Comparison of ENCODE assay signal across 9 cellular contexts in the genomic region with DNA sequence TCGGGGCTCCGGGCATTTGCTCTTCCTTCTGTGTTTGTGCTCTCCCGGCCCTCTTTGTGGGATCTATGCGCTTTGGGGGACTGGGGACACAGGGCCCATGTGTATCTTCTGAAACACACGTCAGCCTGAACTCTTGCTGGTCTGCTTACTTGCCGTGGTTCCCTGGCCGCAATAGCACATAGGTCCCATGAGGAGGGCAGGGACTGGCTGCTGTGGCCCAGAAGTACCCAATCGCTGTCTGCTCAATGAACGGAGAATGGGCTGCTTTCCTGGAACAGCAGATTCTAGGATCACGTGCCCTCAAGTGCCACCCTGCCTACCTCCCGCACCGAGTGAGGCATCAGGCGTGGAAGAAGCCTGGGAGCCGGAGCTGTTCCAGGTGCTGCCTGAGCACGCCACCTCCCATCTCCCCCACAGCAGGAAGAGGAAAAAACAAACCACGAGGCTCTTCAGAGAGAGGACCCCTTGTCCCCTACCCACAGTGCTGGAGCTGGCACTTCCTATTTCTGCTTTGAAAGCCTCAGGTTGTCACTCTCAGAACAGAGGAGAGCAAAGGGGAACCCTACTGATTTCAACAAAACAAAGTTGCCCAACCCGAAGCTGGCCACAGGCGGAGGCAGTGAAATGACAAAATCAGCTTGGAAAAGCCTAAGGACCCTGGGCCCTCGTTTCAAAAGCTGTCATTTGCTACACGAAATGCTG. TPM values are rescaled to one million over a fixed set of nuclear protein-coding genes. Genes with fewer than 3 reads are reported as not detected.
DNase-seq lines count a peak whose midpoint lies in the region; ATAC-seq and TF ChIP-seq lines count a peak whose summit lies in the region.
"Had no signal": no experiment of that assay in that cellular context is flagged by ENCODE, and none has a peak within 500 bp of the region (broad histone marks: within the 10 kb centered on the region; RNA-seq: fewer than 3 reads in every experiment).

No MANE protein-coding gene starts in this region.

- peak overlapping the region in 1 of 12 donors; percentile 28 for H3K4me3 ChIP-seq in heart left ventricle
- H3K4me3 ChIP-seq in left lung: peak overlapping the region in 1 of 2 donors; percentile 29
- peak overlapping the region in 1 of 4 donors; percentile 12 for H3K4me3 ChIP-seq in tibial nerve

- no peak for TF ChIP-seq POLR2A in heart left ventricle (IDR thresholded peaks at IDR 0.05)
- no peak for TF ChIP-seq POLR2A in tibial nerve (IDR thresholded peaks at IDR 0.05)

- H3K36me3 Mint-ChIP-seq in activated CD8-positive, alpha-beta memory T cell treated with anti-CD3 and anti-CD28 coated beads, Interleukin-2, amount 10 ng/mL, durations not matched to agents 7 days and 5 days: peaks cover 15% of the 10 kb centered on the region

- peak in 1 of 2 donors; percentile 27 for TF ChIP-seq EP300 in tibial nerve (IDR thresholded peaks at IDR 0.05)

- CTCF ChIA-PET in activated CD8-positive, alpha-beta memory T cell treated with anti-CD3 and anti-CD28 coated beads, Interleukin-2, amount 10 ng/mL, durations not matched to agents 7 days and 5 days (lab: Charles Lee): interaction anchor here (1.7 kb wide), 1 partner anchor 170 kb away, joined by 8 read pairs; no protein-coding TSS in a partner anchor

- H3K4me1 ChIP-seq in heart left ventricle (peaks cover 0 to 58% (median 14%) of the 10 kb centered on the region in 12 donors), left lung (peaks cover 0 to 49% of the 10 kb centered on the region in 2 donors), tibial nerve (peaks cover 0 to 42% (median 6%) of the 10 kb centered on the region in 4 donors)

- H3K4me3 Mint-ChIP-seq in activated CD8-positive, alpha-beta memory T cell treated with anti-CD3 and anti-CD28 coated beads, Interleukin-2, amount 10 ng/mL, durations not matched to agents 7 days and 5 days: peak overlapping the region; percentile 71

- DNase-seq in heart left ventricle: peak in 1 of 5 donors; percentile 35
- no peak for DNase-seq in cardiac septum (ENCODE audit: low spot score)
- DNase-seq in activated CD8-positive, alpha-beta memory T cell treated with anti-CD3 and anti-CD28 coated beads, Interleukin-2, amount 10 ng/mL, durations not matched to agents 7 days and 5 days: peak; percentile 59
- peak; percentile 62 to 80 for DNase-seq in left lung
- DNase-seq in tibial nerve (ENCODE audit: low spot score in 2 of 2): no peak
- DNase-seq in SK-N-DZ (ENCODE audit: low spot score): no peak

- peaks cover 0 to 13% (median 0%) of the 10 kb centered on the region in 12 donors for H3K9me3 ChIP-seq in heart left ventricle
- no peaks in the 10 kb centered on the region for H3K9me3 ChIP-seq in left lung
- no peaks in the 10 kb centered on the region for H3K9me3 ChIP-seq in tibial nerve

- H3K27me3 ChIP-seq in heart left ventricle (peaks cover 0 to 4% (median 0%) of the 10 kb centered on the region in 9 donors), left lung (no peaks in the 10 kb centered on the region), tibial nerve (no peaks in the 10 kb centered on the region)

- no peak for TF ChIP-seq CTCF in heart left ventricle (IDR thresholded peaks at IDR 0.05)
- no peak for TF ChIP-seq CTCF in left lung (IDR thresholded peaks at IDR 0.05)
- TF ChIP-seq CTCF in tibial nerve (IDR thresholded peaks at IDR 0.05): no peak

- H3K36me3 ChIP-seq in heart left ventricle: peaks cover 0 to 7% (median 0%) of the 10 kb centered on the region in 9 donors
- H3K36me3 ChIP-seq in left lung: no peaks in the 10 kb centered on the region
- no peaks in the 10 kb centered on the region for H3K36me3 ChIP-seq in tibial nerve

- intact Hi-C loops in heart left ventricle (cut with DNase I) (no loop called here), cardiac septum (cut with DNase I) (no loop called here), left lung (cut with DNase I) (no loop called here)

- peaks cover 59% of the 10 kb centered on the region for H3K4me1 Mint-ChIP-seq in activated CD8-positive, alpha-beta memory T cell treated with anti-CD3 and anti-CD28 coated beads, Interleukin-2, amount 10 ng/mL, durations not matched to agents 7 days and 5 days

- ATAC-seq in heart left ventricle (no peak), left lung (peak; percentile 6), HG03025 (IDR thresholded peaks at IDR 0.05; ENCODE audit: low FRiP score, unreplicated experiment) (no peak), HG03378 (IDR thresholded peaks at IDR 0.05; ENCODE audit: unreplicated experiment) (no peak)
- no peak for ATAC-seq in activated CD8-positive, alpha-beta memory T cell treated with anti-CD3 and anti-CD28 coated beads, Interleukin-2, amount 10 ng/mL, durations not matched to agents 7 days and 5 days

- H3K27ac ChIP-seq in heart left ventricle: peak overlapping the region in 9 of 12 donors; percentile 19 to 88 (median 68)
- peak overlapping the region; percentile 67 to 92 for H3K27ac ChIP-seq in left lung
- peak overlapping the region; percentile 45 to 88 (median 77) for H3K27ac ChIP-seq in tibial nerve

- WGBS in heart left ventricle, 4 donors: 77 to 81% (median 79%) methylated on average over 17 to 20 of the region's 20 CpGs
- WGBS in tibial nerve, 2 donors: 73 to 75% methylated on average over 19 to 20 of the region's 20 CpGs

- no peaks in the 10 kb centered on the region for H3K9me3 Mint-ChIP-seq in activated CD8-positive, alpha-beta memory T cell treated with anti-CD3 and anti-CD28 coated beads, Interleukin-2, amount 10 ng/mL, durations not matched to agents 7 days and 5 days (ENCODE audit: low read depth)

- H3K27ac Mint-ChIP-seq in activated CD8-positive, alpha-beta memory T cell treated with anti-CD3 and anti-CD28 coated beads, Interleukin-2, amount 10 ng/mL, durations not matched to agents 7 days and 5 days: peak overlapping the region; percentile 92

- H3K27me3 Mint-ChIP-seq in activated CD8-positive, alpha-beta memory T cell treated with anti-CD3 and anti-CD28 coated beads, Interleukin-2, amount 10 ng/mL, durations not matched to agents 7 days and 5 days: no peaks in the 10 kb centered on the region

RNA-seq across cellular contexts. Expression of a gene that starts 3.8 kb away (rescaled TPM):
- 10 to 100 TPM in 5 of 9 donors, 1 to 10 TPM in 4; 7.2 to 41.3 (median 11.2) TPM for total RNA-seq in heart left ventricle
- 10 to 100 TPM in 1 of 2 donors, 1 to 10 TPM in 1; 5.9 to 20.5 TPM for polyA plus RNA-seq in heart left ventricle
- 14.6 TPM for total RNA-seq in cardiac septum
- 100 to 1,000 TPM; 116 to 117 TPM for total RNA-seq in activated CD8-positive, alpha-beta memory T cell treated with anti-CD3 and anti-CD28 coated beads, Interleukin-2, amount 10 ng/mL, durations not matched to agents 7 days and 5 days
- total RNA-seq in left lung: 100 to 1,000 TPM in 1 of 2 donors, 10 to 100 TPM in 1; 66.8 to 109 TPM
- 10 to 100 TPM; 30.6 to 89.7 (median 41.8) TPM for total RNA-seq in tibial nerve
- polyA plus RNA-seq in SK-N-DZ (2014; cell fraction: cytosol; rRNA removed): 43.2 and 44.9 TPM in 2 replicates
- polyA plus RNA-seq in SK-N-DZ (2014; cell fraction: nucleus; rRNA removed): 38.1 and 64.1 TPM in 2 replicates

RNA-seq across cellular contexts. Expression of a gene that starts 4.5 kb away (rescaled TPM):
- total RNA-seq in heart left ventricle (10 to 100 TPM in 8 of 9 donors, 1 to 10 TPM in 1; 7.1 to 25.4 (median 15.3) TPM), cardiac septum (18.9 TPM), left lung (10 to 100 TPM; 28.1 to 52.5 TPM), tibial nerve (10 to 100 TPM; 14.2 to 43.1 (median 29.0) TPM)
- polyA plus RNA-seq in heart left ventricle: 10 to 100 TPM; 13.0 to 29.4 TPM
- total RNA-seq in activated CD8-positive, alpha-beta memory T cell treated with anti-CD3 and anti-CD28 coated beads, Interleukin-2, amount 10 ng/mL, durations not matched to agents 7 days and 5 days: 10 to 100 TPM; 53.0 to 58.1 TPM
- polyA plus RNA-seq in SK-N-DZ (2014; cell fraction: cytosol; rRNA removed): 18.5 and 33.3 TPM in 2 replicates
- polyA plus RNA-seq in SK-N-DZ (2014; cell fraction: nucleus; rRNA removed): 34.1 and 38.3 TPM in 2 replicates

RNA-seq across cellular contexts. Expression of a gene that starts 26.8 kb away (rescaled TPM):
- total RNA-seq in heart left ventricle: 10 to 100 TPM; 36.2 to 82.6 (median 48.6) TPM
- polyA plus RNA-seq in heart left ventricle: 10 to 100 TPM; 66.1 to 72.2 TPM
- 53.1 TPM for total RNA-seq in cardiac septum
- 10 to 100 TPM; 21.5 to 31.7 TPM for total RNA-seq in activated CD8-positive, alpha-beta memory T cell treated with anti-CD3 and anti-CD28 coated beads, Interleukin-2, amount 10 ng/mL, durations not matched to agents 7 days and 5 days
- 10 to 100 TPM; 35.3 to 43.6 TPM for total RNA-seq in left lung
- total RNA-seq in tibial nerve: 10 to 100 TPM; 40.9 to 76.5 (median 55.7) TPM
- polyA plus RNA-seq in SK-N-DZ (2014; cell fraction: cytosol; rRNA removed): 17.0 and 21.0 TPM in 2 replicates
- polyA plus RNA-seq in SK-N-DZ (2014; cell fraction: nucleus; rRNA removed): 31.3 and 33.7 TPM in 2 replicates

RNA-seq across cellular contexts. Expression of a gene that starts 42.1 kb away (rescaled TPM):
- total RNA-seq in heart left ventricle (not detected), cardiac septum (not detected), left lung (not detected), tibial nerve (not detected)
- polyA plus RNA-seq in heart left ventricle: not detected
- not detected for total RNA-seq in activated CD8-positive, alpha-beta memory T cell treated with anti-CD3 and anti-CD28 coated beads, Interleukin-2, amount 10 ng/mL, durations not matched to agents 7 days and 5 days
- not detected in 2 replicates for polyA plus RNA-seq in SK-N-DZ (2014; cell fraction: cytosol; rRNA removed)
- 0.73 TPM in 1 of 2 replicates, not detected in the other for polyA plus RNA-seq in SK-N-DZ (2014; cell fraction: nucleus; rRNA removed)
- total RNA-seq: Daoy had no signal

RNA-seq across cellular contexts. Expression of a gene that starts 52.4 kb away (rescaled TPM):
- total RNA-seq in heart left ventricle: 10 to 100 TPM in 8 of 9 donors, 1 to 10 TPM in 1; 8.3 to 33.3 (median 15.5) TPM
- 10 to 100 TPM; 12.2 to 50.6 TPM for polyA plus RNA-seq in heart left ventricle
- total RNA-seq in cardiac septum: 13.8 TPM
- 10 to 100 TPM; 24.3 to 24.9 TPM for total RNA-seq in activated CD8-positive, alpha-beta memory T cell treated with anti-CD3 and anti-CD28 coated beads, Interleukin-2, amount 10 ng/mL, durations not matched to agents 7 days and 5 days
- 10 to 100 TPM; 25.1 to 26.8 TPM for total RNA-seq in left lung
- total RNA-seq in tibial nerve: 10 to 100 TPM; 17.8 to 40.6 (median 27.0) TPM
- polyA plus RNA-seq in SK-N-DZ (2014; cell fraction: cytosol; rRNA removed): 9.0 and 12.8 TPM in 2 replicates
- 7.8 and 10.0 TPM in 2 replicates for polyA plus RNA-seq in SK-N-DZ (2014; cell fraction: nucleus; rRNA removed)

Comparison
In these comparisons a context has a peak if more than half of its experiments do, and no peak if none do; other contexts are left out.
1. DNase-seq: peak in activated CD8-positive, alpha-beta memory T cell treated with anti-CD3 and anti-CD28 coated beads, Interleukin-2, amount 10 ng/mL, durations not matched to agents 7 days and 5 days (single experiment) and left lung (2 of 2); none in cardiac septum (single experiment), tibial nerve (0 of 2) and SK-N-DZ (single experiment).
2. Peak in every context shown above with its lines, with median percentiles within 50 percentile points of each other: H3K27ac ChIP-seq.